ENCODE assay signal across 8 cellular contexts in genomic region chr7:39609462-39610149, GRCh38. TPM values are rescaled to one million over a fixed set of nuclear protein-coding genes. Genes with fewer than 3 reads are reported as not detected.
DNase-seq lines count a peak whose midpoint lies in the region; ATAC-seq lines count a peak whose summit lies in the region.

No MANE protein-coding gene starts in this region.

- ATAC-seq in sciatic nerve (peak; percentile 78), HG02763 (IDR thresholded peaks at IDR 0.05; ENCODE audit: unreplicated experiment) (no peak), GM18517 (IDR thresholded peaks at IDR 0.05; ENCODE audit: unreplicated experiment) (no peak)

- DNase-seq in activated gamma-delta T cell treated with Interleukin-2 at 50 U/mL for 16 hours (peak; percentile 22), activated gamma-delta T cell (lab: John Stamatoyannopoulos, UW) (no peak), glomerular visceral epithelial cell (ENCODE audit: extremely low spot score) (peak; percentile 28), sciatic nerve (ENCODE audit: low spot score) (peak; percentile 60), NCI-H524 (lab: John Stamatoyannopoulos, UW) (no peak)
- DNase-seq in activated CD8-positive, alpha-beta memory T cell treated with anti-CD3 and anti-CD28 coated beads, Interleukin-2, amount 50 U/mL, for 4 hours, result peak; percentile 23

- intact Hi-C loops in sciatic nerve (cut with DNase I), result no loop called here

RNA-seq across cellular contexts. Expression of gene RALA, which starts 13.8 kb away (rescaled TPM):
- 35.0 TPM for total RNA-seq in sciatic nerve

RNA-seq across cellular contexts. Expression of gene YAE1, which starts 43.4 kb away (rescaled TPM):
- total RNA-seq in sciatic nerve, result 23.1 TPM

Comparison
In these comparisons a context has a peak if more than half of its experiments do, and no peak if none do; other contexts are left out.
1. DNase-seq: peak in activated gamma-delta T cell treated with Interleukin-2 at 50 U/mL for 16 hours (single experiment), activated CD8-positive, alpha-beta memory T cell treated with anti-CD3 and anti-CD28 coated beads, Interleukin-2, amount 50 U/mL, for 4 hours (single experiment), glomerular visceral epithelial cell (single experiment) and sciatic nerve (single experiment); none in activated gamma-delta T cell (single experiment) and NCI-H524 (0 of 2).